Comparison of ENCODE assay signal across 20 cellular contexts in the genomic region with DNA sequence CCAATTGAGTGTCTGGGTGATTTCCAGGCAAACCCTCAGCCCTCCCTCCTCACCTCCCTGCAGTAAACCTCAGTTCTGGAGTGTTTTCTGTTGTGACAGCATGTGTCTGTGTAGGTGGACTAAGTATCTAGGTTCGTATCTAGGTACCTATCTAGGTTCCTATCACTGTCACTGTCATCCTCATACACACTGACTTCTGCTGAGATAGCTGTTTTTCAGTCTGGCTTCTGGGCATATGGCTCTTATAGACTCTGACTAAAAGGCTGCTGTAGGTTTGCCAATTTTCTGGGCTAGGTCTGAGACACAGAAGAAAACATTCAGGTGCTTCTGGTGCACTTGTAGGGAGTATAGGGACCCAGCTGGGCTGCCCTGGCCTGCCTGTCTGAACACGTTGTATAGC. TPM values are rescaled to one million over a fixed set of nuclear protein-coding genes. Genes with fewer than 3 reads are reported as not detected.
"Had no signal": no experiment of that assay in that cellular context is flagged by ENCODE, and none has a peak within 500 bp of the region (broad histone marks: within the 10 kb centered on the region; RNA-seq: fewer than 3 reads in every experiment).

No MANE protein-coding gene starts in this region.

- H3K9me3 ChIP-seq: ovary, right lobe of liver, testis had no signal

- H3K27me3 ChIP-seq: adrenal gland, ascending aorta, ovary, right lobe of liver, testis had no signal

- H3K4me1 ChIP-seq: adrenal gland, ascending aorta, foreskin keratinocyte, heart right ventricle, right lobe of liver, testis, transverse colon had no signal

- H3K27ac ChIP-seq: adrenal gland, ascending aorta, foreskin keratinocyte, heart right ventricle, ovary, right lobe of liver, testis, transverse colon, VCaP had no signal

- H3K36me3 ChIP-seq: adrenal gland, ascending aorta, heart right ventricle, ovary, right lobe of liver, transverse colon had no signal

- H3K4me3 ChIP-seq: adrenal gland, ascending aorta, heart right ventricle, ovary, right lobe of liver, testis, transverse colon had no signal

- DNase-seq: activated CD4-positive, alpha-beta T cell treated with anti-CD3 and anti-CD28 coated beads for 4 hours; activated CD4-positive, alpha-beta T cell treated with anti-CD3 and anti-CD28 coated beads, Interleukin-2, amount 50 U/mL, for 4 hours; activated effector memory CD4-positive, alpha-beta T cell treated with anti-CD3 and anti-CD28 coated beads, Interleukin-2, amount 50 U/mL, for 16 hours; activated naive CD4-positive, alpha-beta T cell treated with anti-CD3 and anti-CD28 coated beads for 36 hours; activated naive CD8-positive, alpha-beta T cell treated with anti-CD3 and anti-CD28 coated beads for 36 hours; adrenal gland; heart right ventricle; naive thymus-derived CD4-positive, alpha-beta T cell; ovary; right lobe of liver; stimulated activated CD4-positive, alpha-beta T cell treated with anti-CD3 and anti-CD28 coated beads, Interleukin-2, amount 100 ng/mL, for 48 hours; stimulated activated naive CD8-positive, alpha-beta T cell treated with anti-CD3 and anti-CD28 coated beads, Interleukin-15, Interleukin-2, amounts not matched to agents 100 U/mL and 50 U/mL, for 24 hours; T-helper 9 cell; testis; transverse colon had no signal

RNA-seq across cellular contexts. Expression of gene TRIM67, which starts 8.1 kb away (rescaled TPM):
- total RNA-seq: activated naive CD4-positive, alpha-beta T cell treated with anti-CD3 and anti-CD28 coated beads for 36 hours; activated naive CD8-positive, alpha-beta T cell treated with anti-CD3 and anti-CD28 coated beads for 36 hours; ascending aorta; endothelial cell of umbilical vein; esophagus mucosa; foreskin keratinocyte; right lobe of liver had no signal
